Comparison of ENCODE assay signal across 13 cellular contexts in the genomic region with DNA sequence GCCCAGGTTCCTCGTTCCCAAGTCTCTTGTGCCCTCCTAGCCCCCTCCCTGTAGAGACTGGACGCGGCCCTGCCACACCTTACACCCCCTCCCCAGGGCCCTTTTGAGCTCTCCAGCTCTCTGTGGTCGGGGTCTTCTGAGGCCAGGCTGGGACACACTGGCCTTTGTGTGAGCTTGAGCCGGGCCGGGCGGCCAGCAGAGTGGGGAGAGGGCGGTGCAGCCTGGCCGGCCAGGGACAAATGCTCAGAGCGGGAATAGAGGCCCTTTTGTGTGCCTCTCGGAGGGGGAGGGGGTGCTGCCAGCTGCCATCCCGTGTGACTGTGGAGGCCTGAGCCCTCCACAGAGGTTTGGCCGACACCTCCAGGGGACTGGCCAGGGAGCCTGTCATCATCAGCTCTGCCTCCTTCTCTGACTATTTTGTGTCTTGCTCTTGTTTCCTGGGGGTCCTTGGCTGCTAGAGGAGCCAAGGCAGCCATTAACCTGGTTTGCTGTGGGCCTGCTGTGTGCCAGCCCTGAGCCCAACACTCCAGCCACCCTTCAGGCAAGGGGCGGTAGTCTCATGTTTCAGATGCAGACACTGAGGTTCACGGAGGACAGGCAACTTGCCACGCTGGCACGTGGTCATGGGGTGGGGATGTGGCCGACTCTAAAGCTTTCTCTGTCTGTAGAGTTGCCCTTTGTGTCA. TPM values are rescaled to one million over a fixed set of nuclear protein-coding genes. Genes with fewer than 3 reads are reported as not detected.
A peak's percentile ranks its signal among the peaks of the same experiment; 100 is the strongest.
DNase-seq lines count a peak whose midpoint lies in the region; ATAC-seq and TF ChIP-seq lines count a peak whose summit lies in the region.
"Had no signal": no experiment of that assay in that cellular context is flagged by ENCODE, and none has a peak within 500 bp of the region (broad histone marks: within the 10 kb centered on the region; RNA-seq: fewer than 3 reads in every experiment).

No MANE protein-coding gene starts in this region.

- H3K4me2 ChIP-seq in neuronal stem cell (ENCODE audit: insufficient read depth, low read length, poor library complexity, severe bottlenecking): peak overlapping the region; percentile 35

- H2BK120ac ChIP-seq in neuronal stem cell (ENCODE audit: low read depth, low read length): peak overlapping the region; percentile 65

- peak overlapping the region; percentile 86 for H2BK15ac ChIP-seq in neuronal stem cell (ENCODE audit: low read length)

- peaks cover 12% of the 10 kb centered on the region for H3K79me1 ChIP-seq in neuronal stem cell (ENCODE audit: low read depth, low read length)

- no peak overlapping the region for H3K4me3 ChIP-seq in BE2C (ENCODE audit: low read depth, low read length)
- H3K4me3 ChIP-seq in neuronal stem cell (ENCODE audit: low read length in 2 of 2): peak overlapping the region in 1 of 2 donors; percentile 19
- H3K4me3 ChIP-seq: colonic mucosa, right lobe of liver had no signal

- peak overlapping the region; percentile 83 for H3K9ac ChIP-seq in neuronal stem cell (ENCODE audit: low read depth, low read length, poor library complexity)

- H3K9me3 ChIP-seq in BE2C (no peaks in the 10 kb centered on the region), neuronal stem cell (replicated peaks in 1 of 2; ENCODE audit: control insufficient read depth in 2 of 2, insufficient read depth in 1 of 2, low read depth in 1 of 2, low read length in 2 of 2) (no peaks in the 10 kb centered on the region)
- H3K9me3 ChIP-seq: colonic mucosa, right lobe of liver had no signal

- TF ChIP-seq CTCF in BE2C (IDR thresholded peaks at IDR 0.05; ENCODE audit: low read depth, low read length): no peak
- TF ChIP-seq CTCF in natural killer cell (IDR thresholded peaks at IDR 0.05): no peak

- DNase-seq in BE2C (peak; percentile 32), NCI-H526 treated with DMSO at 0.1 percent for 48 hours (lab: John Stamatoyannopoulos, UW) (peak; percentile 66), globus pallidus (ENCODE audit: low spot score) (peak; percentile 98), neuronal stem cell (ENCODE audit: low spot score) (no peak), T-helper 9 cell (no peak), natural killer cell (no peak), AG20443 (ENCODE audit: low spot score) (no peak), RPMI8226 (no peak)
- DNase-seq: activated CD4-positive, alpha-beta T cell treated with anti-CD3 and anti-CD28 coated beads, Interleukin-2, amount 50 U/mL, for 1 hour; activated effector memory CD4-positive, alpha-beta T cell treated with Interleukin-2 at 50 U/mL for 16 hours; colonic mucosa had no signal

- H3K36me3 Mint-ChIP-seq in natural killer cell: no peaks in the 10 kb centered on the region

- intact Hi-C loops in natural killer cell (cut with micrococcal nuclease): no loop called here

- H2BK12ac ChIP-seq in neuronal stem cell (ENCODE audit: low read length): peak overlapping the region; percentile 98

- H3K4me1 Mint-ChIP-seq in natural killer cell: no peaks in the 10 kb centered on the region
- H3K4me1 Mint-ChIP-seq: B cell had no signal

- peak overlapping the region; percentile 22 for H3K23ac ChIP-seq in neuronal stem cell (ENCODE audit: low read depth, low read length, poor library complexity)

- peak overlapping the region; percentile 97 for H3K18ac ChIP-seq in neuronal stem cell (ENCODE audit: low read length)

- peak overlapping the region; percentile 67 for H3K27ac ChIP-seq in neuronal stem cell (replicated peaks; ENCODE audit: low read length)
- H3K27ac ChIP-seq: colonic mucosa, right lobe of liver had no signal

- H3K4me1 ChIP-seq in BE2C (peaks cover 61% of the 10 kb centered on the region), neuronal stem cell (ENCODE audit: control insufficient read depth in 2 of 2, insufficient read depth in 1 of 2, low read depth in 1 of 2, low read length in 2 of 2) (peaks cover 25 to 50% of the 10 kb centered on the region in 2 donors)
- H3K4me1 ChIP-seq: colonic mucosa had no signal

- H3K27me3 ChIP-seq in BE2C (no peaks in the 10 kb centered on the region), neuronal stem cell (ENCODE audit: control insufficient read depth in 3 of 3, insufficient read depth in 3 of 3, low read depth in 1 of 3, low read length in 3 of 3) (peaks cover 0 to 28% (median 0%) of the 10 kb centered on the region in 3 experiments)
- H3K27me3 ChIP-seq: colonic mucosa, right lobe of liver had no signal

- peak overlapping the region; percentile 99 for H2AK5ac ChIP-seq in neuronal stem cell (ENCODE audit: low read depth, low read length)

- peak overlapping the region; percentile 78 for H2AFZ ChIP-seq in neuronal stem cell (ENCODE audit: low read length)

- peak overlapping the region; percentile 97 for H3K4ac ChIP-seq in neuronal stem cell (ENCODE audit: low read length)

- H4K8ac ChIP-seq in neuronal stem cell (ENCODE audit: low read depth, low read length): peak overlapping the region; percentile 83

- ATAC-seq in natural killer cell: no peak
- ATAC-seq: right lobe of liver had no signal

- no CpG with 5 or more reads among the region's 18 CpGs for WGBS in neuronal stem cell (ENCODE audit: extremely low coverage in 2 of 2, insufficient read length in 2 of 2, insufficient replicate concordance in 1 of 2), 2 donors

- peak overlapping the region; percentile 58 for H3K14ac ChIP-seq in neuronal stem cell (ENCODE audit: low read length)

- H3K27me3 Mint-ChIP-seq in natural killer cell (ENCODE audit: low read depth in 2 of 2): no peaks in the 10 kb centered on the region
- H3K27me3 Mint-ChIP-seq: B cell had no signal

- no peak overlapping the region for H3K4me3 Mint-ChIP-seq in natural killer cell
- H3K4me3 Mint-ChIP-seq: B cell had no signal

- peak overlapping the region; percentile 60 for H4K91ac ChIP-seq in neuronal stem cell (ENCODE audit: low read depth, low read length, poor library complexity)

- no peaks in the 10 kb centered on the region for H3K9me3 Mint-ChIP-seq in natural killer cell

- H3K36me3 ChIP-seq in BE2C (peaks cover 93% of the 10 kb centered on the region), neuronal stem cell (replicated peaks in 1 of 2; ENCODE audit: control insufficient read depth in 2 of 2, insufficient read depth in 2 of 2, low read length in 2 of 2) (no peaks in the 10 kb centered on the region)
- H3K36me3 ChIP-seq: colonic mucosa, right lobe of liver had no signal

- H3K27ac Mint-ChIP-seq in natural killer cell: no peak overlapping the region
- H3K27ac Mint-ChIP-seq: B cell had no signal

- peak overlapping the region; percentile 94 for H2BK5ac ChIP-seq in neuronal stem cell (ENCODE audit: low read length)

RNA-seq across cellular contexts. Expression of a gene that starts 13.6 kb away (rescaled TPM):
- polyA plus RNA-seq in BE2C (2012; ENCODE audit: insufficient read depth, insufficient read length, low read depth): 227 TPM
- 14.4 TPM for polyA plus RNA-seq in neuronal stem cell (2013, experiment 1 of 2)
- 14.3 TPM for polyA plus RNA-seq in neuronal stem cell (2013, experiment 2 of 2)
- total RNA-seq in natural killer cell: 1 to 10 TPM; 3.1 to 6.6 (median 4.0) TPM

Comparison
In these comparisons a context has a peak if more than half of its experiments do, and no peak if none do; other contexts are left out.
1. DNase-seq: peak in BE2C (single experiment), NCI-H526 treated with DMSO at 0.1 percent for 48 hours (single experiment) and globus pallidus (single experiment); none in neuronal stem cell (single experiment), T-helper 9 cell (single experiment), natural killer cell (single experiment), AG20443 (single experiment) and RPMI8226 (single experiment).